Comparison of ENCODE assay signal across 1 cellular context in the genomic region with DNA sequence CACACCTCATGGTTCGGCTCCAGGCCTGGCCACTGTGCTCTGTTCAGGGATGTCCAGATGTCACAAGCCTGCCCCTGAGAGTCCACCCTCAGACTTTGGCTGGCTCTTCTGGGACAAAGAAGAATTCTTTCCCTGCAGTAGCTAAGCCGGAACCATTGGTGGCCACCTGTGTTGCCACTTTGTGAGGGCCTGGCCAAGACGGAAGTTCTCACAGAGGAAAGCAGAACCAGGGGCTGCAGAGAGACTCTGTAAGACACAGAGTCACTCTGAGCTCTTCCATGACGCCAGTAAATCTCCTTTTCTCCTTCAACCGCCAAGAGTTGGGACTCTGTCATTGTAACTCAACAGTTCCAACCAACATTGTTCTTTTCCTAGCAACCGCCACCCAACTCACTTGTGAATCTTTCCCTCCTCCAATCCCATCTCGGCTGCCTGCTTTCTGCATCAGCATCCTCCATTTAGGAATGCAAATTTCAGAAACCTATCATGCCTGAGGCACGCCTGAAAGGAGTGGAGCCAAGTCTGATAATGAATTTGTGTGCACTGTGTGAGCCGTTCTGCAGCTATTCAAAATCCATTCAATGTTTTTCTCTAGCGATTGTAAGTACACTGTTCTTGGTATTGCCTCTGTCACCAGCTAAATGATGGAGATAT.
TF ChIP-seq lines count a peak whose summit lies in the region.

No MANE protein-coding gene starts in this region.

TF ChIP-seq in HepG2, 621 proteins besides CTCF, POLR2A, EP300 and RAD21:
- TF ChIP-seq KMT2B (CRISPR knock-in tag; IDR thresholded peaks at IDR 0.05): no peak
- TF ChIP-seq AGO1 (IDR thresholded peaks at IDR 0.05; ENCODE audit: low read depth, low read length, poor library complexity, severe bottlenecking): no peak
- TF ChIP-seq, protein P1, sequence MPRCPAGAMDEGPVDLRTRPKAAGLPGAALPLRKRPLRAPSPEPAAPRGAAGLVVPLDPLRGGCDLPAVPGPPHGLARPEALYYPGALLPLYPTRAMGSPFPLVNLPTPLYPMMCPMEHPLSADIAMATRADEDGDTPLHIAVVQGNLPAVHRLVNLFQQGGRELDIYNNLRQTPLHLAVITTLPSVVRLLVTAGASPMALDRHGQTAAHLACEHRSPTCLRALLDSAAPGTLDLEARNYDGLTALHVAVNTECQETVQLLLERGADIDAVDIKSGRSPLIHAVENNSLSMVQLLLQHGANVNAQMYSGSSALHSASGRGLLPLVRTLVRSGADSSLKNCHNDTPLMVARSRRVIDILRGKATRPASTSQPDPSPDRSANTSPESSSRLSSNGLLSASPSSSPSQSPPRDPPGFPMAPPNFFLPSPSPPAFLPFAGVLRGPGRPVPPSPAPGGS (CRISPR knock-in tag; IDR thresholded peaks at IDR 0.05): no peak
- no peak for TF ChIP-seq MBD4 (IDR thresholded peaks at IDR 0.05; ENCODE audit: borderline replicate concordance, low read length)
- TF ChIP-seq NONO (IDR thresholded peaks at IDR 0.05): no peak
- TF ChIP-seq NONO (CRISPR knock-in tag; conservative IDR thresholded peaks at IDR 0.05): no peak
- TF ChIP-seq, protein P2, sequence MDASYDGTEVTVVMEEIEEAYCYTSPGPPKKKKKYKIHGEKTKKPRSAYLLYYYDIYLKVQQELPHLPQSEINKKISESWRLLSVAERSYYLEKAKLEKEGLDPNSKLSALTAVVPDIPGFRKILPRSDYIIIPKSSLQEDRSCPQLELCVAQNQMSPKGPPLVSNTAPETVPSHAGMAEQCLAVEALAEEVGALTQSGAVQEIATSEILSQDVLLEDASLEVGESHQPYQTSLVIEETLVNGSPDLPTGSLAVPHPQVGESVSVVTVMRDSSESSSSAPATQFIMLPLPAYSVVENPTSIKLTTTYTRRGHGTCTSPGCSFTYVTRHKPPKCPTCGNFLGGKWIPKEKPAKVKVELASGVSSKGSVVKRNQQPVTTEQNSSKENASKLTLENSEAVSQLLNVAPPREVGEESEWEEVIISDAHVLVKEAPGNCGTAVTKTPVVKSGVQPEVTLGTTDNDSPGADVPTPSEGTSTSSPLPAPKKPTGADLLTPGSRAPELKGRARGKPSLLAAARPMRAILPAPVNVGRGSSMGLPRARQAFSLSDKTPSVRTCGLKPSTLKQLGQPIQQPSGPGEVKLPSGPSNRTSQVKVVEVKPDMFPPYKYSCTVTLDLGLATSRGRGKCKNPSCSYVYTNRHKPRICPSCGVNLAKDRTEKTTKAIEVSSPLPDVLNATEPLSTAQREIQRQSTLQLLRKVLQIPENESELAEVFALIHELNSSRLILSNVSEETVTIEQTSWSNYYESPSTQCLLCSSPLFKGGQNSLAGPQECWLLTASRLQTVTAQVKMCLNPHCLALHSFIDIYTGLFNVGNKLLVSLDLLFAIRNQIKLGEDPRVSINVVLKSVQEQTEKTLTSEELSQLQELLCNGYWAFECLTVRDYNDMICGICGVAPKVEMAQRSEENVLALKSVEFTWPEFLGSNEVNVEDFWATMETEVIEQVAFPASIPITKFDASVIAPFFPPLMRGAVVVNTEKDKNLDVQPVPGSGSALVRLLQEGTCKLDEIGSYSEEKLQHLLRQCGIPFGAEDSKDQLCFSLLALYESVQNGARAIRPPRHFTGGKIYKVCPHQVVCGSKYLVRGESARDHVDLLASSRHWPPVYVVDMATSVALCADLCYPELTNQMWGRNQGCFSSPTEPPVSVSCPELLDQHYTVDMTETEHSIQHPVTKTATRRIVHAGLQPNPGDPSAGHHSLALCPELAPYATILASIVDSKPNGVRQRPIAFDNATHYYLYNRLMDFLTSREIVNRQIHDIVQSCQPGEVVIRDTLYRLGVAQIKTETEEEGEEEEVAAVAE (CRISPR knock-in tag; IDR thresholded peaks at IDR 0.05; ENCODE audit: borderline replicate concordance): no peak
- TF ChIP-seq PLSCR1 (CRISPR knock-in tag; IDR thresholded peaks at IDR 0.05; ENCODE audit: borderline replicate concordance): no peak
- TF ChIP-seq HCFC1 (IDR thresholded peaks at IDR 0.05; ENCODE audit: low read depth, low read length): no peak
- no peak for TF ChIP-seq SMARCE1 (IDR thresholded peaks at IDR 0.05; ENCODE audit: borderline replicate concordance)
- TF ChIP-seq ZNF598 (CRISPR knock-in tag; IDR thresholded peaks at IDR 0.05; ENCODE audit: borderline replicate concordance): no peak
- no peak for TF ChIP-seq SYNCRIP (IDR thresholded peaks at IDR 0.05; ENCODE audit: insufficient read depth, low read depth, low read length)
- TF ChIP-seq ZNF460 (CRISPR knock-in tag; IDR thresholded peaks at IDR 0.05; ENCODE audit: borderline replicate concordance): no peak
- no peak for TF ChIP-seq FOSL1 (CRISPR knock-in tag; IDR thresholded peaks at IDR 0.05; ENCODE audit: borderline replicate concordance)
- no peak for TF ChIP-seq ZNF558 (CRISPR knock-in tag; IDR thresholded peaks at IDR 0.05; ENCODE audit: borderline replicate concordance)
- TF ChIP-seq ZNF639 (CRISPR knock-in tag; conservative IDR thresholded peaks at IDR 0.05): no peak
- TF ChIP-seq ZBTB2 (CRISPR knock-in tag; IDR thresholded peaks at IDR 0.05; ENCODE audit: low read depth): no peak
- no peak for TF ChIP-seq ZNF670 (CRISPR knock-in tag; IDR thresholded peaks at IDR 0.05; ENCODE audit: borderline replicate concordance)
TF ChIP-seq in HepG2: peak in this region for 0.
